Comparison of ENCODE assay signal across 25 cellular contexts in genomic region chr14:80538633-80539375, GRCh38.
DNase-seq lines count a peak whose midpoint lies in the region; ATAC-seq, FAIRE-seq and TF ChIP-seq lines count a peak whose summit lies in the region.
"Had no signal": no experiment of that assay in that cellular context is flagged by ENCODE, and none has a peak within 500 bp of the region (broad histone marks: within the 10 kb centered on the region; RNA-seq: fewer than 3 reads in every experiment).

No MANE protein-coding gene starts in this region.

- H3K9ac ChIP-seq in IMR-90 (ENCODE audit: low read depth, low read length), result no peak overlapping the region
- H3K9ac ChIP-seq: BLaER1 had no signal

- in situ Hi-C loops in IMR-90 (cut with MboI; ENCODE audit: low sequenced_read_pairs), result no loop called here

- no peak overlapping the region for H3K56ac ChIP-seq in IMR-90 (ENCODE audit: extremely low read depth, insufficient read depth, low read length)

- H3K18ac ChIP-seq in IMR-90 (ENCODE audit: low read depth, low read length), result no peak overlapping the region

- H3K4me1 ChIP-seq in IMR-90 (ENCODE audit: control insufficient read depth, insufficient read depth, low read length), result peaks cover 2% of the 10 kb centered on the region; the same call in 1 of the 2 replicates
- H3K4me1 ChIP-seq: BLaER1, Caco-2 had no signal

- 100% methylated on average over 2 of the region's 7 CpGs; no CpG with 5 or more reads in 1 of the 2 experiments for WGBS in IMR-90 (ENCODE audit: extremely low coverage in 2 of 2, insufficient read length in 1 of 2), 2 experiments

- dilution Hi-C loops in IMR-90 (cut with HindIII; ENCODE audit: low sequenced_read_pairs, unreplicated experiment), result no loop called here

- H2BK15ac ChIP-seq in IMR-90 (ENCODE audit: low read depth, low read length), result no peak overlapping the region

- no peak overlapping the region for H3K23ac ChIP-seq in IMR-90 (ENCODE audit: low read depth, low read length)

- intact Hi-C loops in IMR-90 (cut with micrococcal nuclease), result no loop called here
- intact Hi-C loops in activated CD4-positive, alpha-beta memory T cell treated with anti-CD3 and anti-CD28 coated beads for 36 hours (cut with micrococcal nuclease), result no loop called here

- no peak overlapping the region for H2BK120ac ChIP-seq in IMR-90 (ENCODE audit: low read depth, low read length)

- H4K5ac ChIP-seq in IMR-90 (ENCODE audit: low read depth, low read length), result no peak overlapping the region

- no peak overlapping the region for H3K4ac ChIP-seq in IMR-90 (ENCODE audit: low read depth, low read length)

- peaks cover 17% of the 10 kb centered on the region for H3K9me3 Mint-ChIP-seq in progenitor cell of endocrine pancreas (ENCODE audit: low read depth)
- peaks cover 23% of the 10 kb centered on the region for H3K9me3 Mint-ChIP-seq in activated CD4-positive, alpha-beta memory T cell treated with anti-CD3 and anti-CD28 coated beads for 36 hours

- H3K4me2 ChIP-seq in IMR-90 (ENCODE audit: low read depth, low read length), result no peak overlapping the region
- H3K4me2 ChIP-seq: BLaER1 had no signal

- H3K36me3 Mint-ChIP-seq in progenitor cell of endocrine pancreas (ENCODE audit: insufficient read depth), result peaks cover 6% of the 10 kb centered on the region
- H3K36me3 Mint-ChIP-seq in activated CD4-positive, alpha-beta memory T cell treated with anti-CD3 and anti-CD28 coated beads for 36 hours, result peaks cover 13% of the 10 kb centered on the region

- no peaks in the 10 kb centered on the region for H3K9me1 ChIP-seq in IMR-90 (ENCODE audit: insufficient read depth, low read length)

- H3K27me3 ChIP-seq in IMR-90 (ENCODE audit: control insufficient read depth, insufficient read depth, low read length), result no peaks in the 10 kb centered on the region
- no peaks in the 10 kb centered on the region for H3K27me3 ChIP-seq in bronchial epithelial cell (ENCODE audit: control insufficient read depth, insufficient read depth, low read length)
- H3K27me3 ChIP-seq: BLaER1, SJCRH30 had no signal

- no peak overlapping the region for H2BK20ac ChIP-seq in IMR-90 (ENCODE audit: low read depth, low read length)

- no peak for FAIRE-seq in bronchial epithelial cell (lab: Jason Lieb, UNC)
- FAIRE-seq: GM19239, H54 had no signal

- POLR2A ChIA-PET in IMR-90 (lab: Charles Lee; ENCODE audit: unreplicated experiment), result no interaction called here
- POLR2A ChIA-PET in activated CD4-positive, alpha-beta memory T cell treated with anti-CD3 and anti-CD28 coated beads for 36 hours (lab: Charles Lee), result no interaction called here

- no peak overlapping the region for H3K14ac ChIP-seq in IMR-90 (replicated peaks; ENCODE audit: low read depth, low read length)

- TF ChIP-seq CTCF in IMR-90 (conservative IDR thresholded peaks at IDR 0.05; ENCODE audit: low read depth, low read length), result no peak
- no peak for TF ChIP-seq CTCF in bronchial epithelial cell (IDR thresholded peaks at IDR 0.05; ENCODE audit: insufficient read depth, low read length, severe bottlenecking)
- no peak for TF ChIP-seq CTCF in progenitor cell of endocrine pancreas (IDR thresholded peaks at IDR 0.05; ENCODE audit: unreplicated experiment)

- H3K4me1 Mint-ChIP-seq in progenitor cell of endocrine pancreas (ENCODE audit: low read depth), result peaks cover 8% of the 10 kb centered on the region
- H3K4me1 Mint-ChIP-seq in activated CD4-positive, alpha-beta memory T cell treated with anti-CD3 and anti-CD28 coated beads for 36 hours (ENCODE audit: low read depth), result no peaks in the 10 kb centered on the region
- H3K4me1 Mint-ChIP-seq: CD4-positive, alpha-beta memory T cell; IgD-negative memory B cell; T-cell had no signal

- H3K27me3 Mint-ChIP-seq in progenitor cell of endocrine pancreas, result no peaks in the 10 kb centered on the region
- no peaks in the 10 kb centered on the region for H3K27me3 Mint-ChIP-seq in activated CD4-positive, alpha-beta memory T cell treated with anti-CD3 and anti-CD28 coated beads for 36 hours
- H3K27me3 Mint-ChIP-seq: CD4-positive, alpha-beta memory T cell; IgD-negative memory B cell; T-cell had no signal

- H3K9me3 ChIP-seq in IMR-90 (ENCODE audit: control insufficient read depth, insufficient read depth, low read length), result peaks cover 7% of the 10 kb centered on the region; the same call in 1 of the 2 replicates
- H3K9me3 ChIP-seq: Caco-2, SJCRH30 had no signal

- no peaks in the 10 kb centered on the region for H4K20me1 ChIP-seq in IMR-90 (ENCODE audit: insufficient read depth, low read length)
- H4K20me1 ChIP-seq: BLaER1 had no signal

- no peak for TF ChIP-seq RAD21 in IMR-90 (IDR thresholded peaks at IDR 0.05; ENCODE audit: low read length)

- TF ChIP-seq POLR2A in IMR-90 (IDR thresholded peaks at IDR 0.05; ENCODE audit: low read depth, low read length), result no peak

- no peak overlapping the region for H3K4me3 Mint-ChIP-seq in progenitor cell of endocrine pancreas (ENCODE audit: low read depth)
- H3K4me3 Mint-ChIP-seq in activated CD4-positive, alpha-beta memory T cell treated with anti-CD3 and anti-CD28 coated beads for 36 hours, result no peak overlapping the region
- H3K4me3 Mint-ChIP-seq: CD4-positive, alpha-beta memory T cell; IgD-negative memory B cell; T-cell; T-helper 2 cell treated with Interferon-gamma antibody and Interleukin-4, amounts not matched to agents 5 μg/mL and 100 μg/mL, for 36 hours had no signal

- H3K36me3 ChIP-seq in IMR-90 (ENCODE audit: control insufficient read depth, insufficient read depth, low read length) (no peaks in the 10 kb centered on the region), bronchial epithelial cell (ENCODE audit: control insufficient read depth, insufficient read depth, low read length) (no peaks in the 10 kb centered on the region)
- H3K36me3 ChIP-seq: BLaER1, SJCRH30 had no signal

- H2AK9ac ChIP-seq in IMR-90 (replicated peaks; ENCODE audit: low read depth, low read length, poor library complexity), result no peak overlapping the region

- H2AFZ ChIP-seq in IMR-90 (replicated peaks; ENCODE audit: low read length, poor library complexity), result no peak overlapping the region

- no peak for ATAC-seq in IMR-90 (ENCODE audit: low read depth)
- ATAC-seq in HG03442 (IDR thresholded peaks at IDR 0.05; ENCODE audit: unreplicated experiment), result no peak
- ATAC-seq: Panc1, T-cell had no signal

- no peak overlapping the region for H4K8ac ChIP-seq in IMR-90 (ENCODE audit: low read depth in 2 of 2, low read length in 2 of 2)

- H3K27ac Mint-ChIP-seq in progenitor cell of endocrine pancreas, result peak overlapping the region; percentile 21
- H3K27ac Mint-ChIP-seq in activated CD4-positive, alpha-beta memory T cell treated with anti-CD3 and anti-CD28 coated beads for 36 hours, result no peak overlapping the region
- H3K27ac Mint-ChIP-seq: CD4-positive, alpha-beta memory T cell; IgD-negative memory B cell; T-cell; T-helper 2 cell treated with Interferon-gamma antibody and Interleukin-4, amounts not matched to agents 5 μg/mL and 100 μg/mL, for 36 hours had no signal

- CTCF ChIA-PET in IMR-90 (lab: Yijun Ruan, JAX), result no interaction called here
- CTCF ChIA-PET in activated CD4-positive, alpha-beta memory T cell treated with anti-CD3 and anti-CD28 coated beads for 36 hours (lab: Charles Lee), result no interaction called here

- no peaks in the 10 kb centered on the region for H3K79me1 ChIP-seq in IMR-90 (ENCODE audit: low read depth in 1 of 2, low read length in 2 of 2)

- H2BK5ac ChIP-seq in IMR-90 (ENCODE audit: low read depth, low read length, poor library complexity, severe bottlenecking), result no peak overlapping the region

- BruUV-seq in IMR-90 (replicated peaks; lab: Mats Ljungman, UMichigan), result no TSS peak

- H3K4me3 ChIP-seq in IMR-90 (ENCODE audit: insufficient read depth, low read depth, low read length) (no peak overlapping the region), bronchial epithelial cell (ENCODE audit: low read depth, low read length) (no peak overlapping the region)
- H3K4me3 ChIP-seq: BLaER1, SJCRH30 had no signal

- H4K91ac ChIP-seq in IMR-90 (ENCODE audit: insufficient read depth, low read depth, low read length), result no peak overlapping the region

- no peak overlapping the region for H3K27ac ChIP-seq in IMR-90 (ENCODE audit: insufficient read depth, low read length)
- H3K27ac ChIP-seq: BLaER1, HL-60, SJCRH30 had no signal

- no peak overlapping the region for H2AK5ac ChIP-seq in IMR-90 (ENCODE audit: low read depth, low read length)

- DNase-seq in DMS53 treated with DMSO at 0.1 percent for 48 hours (lab: John Stamatoyannopoulos, UW; ENCODE audit: unreplicated experiment) (peak; percentile 70), IMR-90 (no peak), bronchial epithelial cell (ENCODE audit: low read depth) (peak; percentile 25), progenitor cell of endocrine pancreas (ENCODE audit: low spot score, unreplicated experiment) (no peak)
- DNase-seq in activated CD4-positive, CD25-positive, alpha-beta regulatory T cell treated with anti-CD3 and anti-CD28 coated beads, Interleukin-2, amount 50 U/mL, for 72 hours, result no peak
- DNase-seq in activated CD4-positive, alpha-beta memory T cell treated with anti-CD3 and anti-CD28 coated beads for 36 hours, result no peak
- DNase-seq: ACHN; Caco-2; CD4-positive, alpha-beta memory T cell; GF-D8; NCI-H1105; NCI-H2029 treated with DMSO at 0.1 percent for 48 hours; NCI-H226; NCI-H510A treated with DMSO at 0.1 percent for 48 hours; NCI-H748 treated with DMSO at 0.1 percent for 48 hours; SJCRH30; T-cell had no signal

TF ChIP-seq in IMR-90, 13 proteins besides CTCF, POLR2A, EP300 and RAD21:
- TF ChIP-seq ELK1 (IDR thresholded peaks at IDR 0.05; ENCODE audit: borderline replicate concordance, low read depth, low read length) (no peak), CEBPB (IDR thresholded peaks at IDR 0.05; ENCODE audit: low read depth, low read length) (peak; percentile 11; the same call in 1 of the 2 replicates), CHD1 (IDR thresholded peaks at IDR 0.05; ENCODE audit: low read depth, low read length) (no peak), NFE2L2 (IDR thresholded peaks at IDR 0.05; ENCODE audit: low read depth, low read length) (no peak)

Comparison
In these comparisons a context has a peak if more than half of its experiments do, and no peak if none do; other contexts are left out.
1. DNase-seq: peak in DMS53 treated with DMSO at 0.1 percent for 48 hours (single experiment) and bronchial epithelial cell (single experiment); none in IMR-90 (single experiment), progenitor cell of endocrine pancreas (single experiment), activated CD4-positive, CD25-positive, alpha-beta regulatory T cell treated with anti-CD3 and anti-CD28 coated beads, Interleukin-2, amount 50 U/mL, for 72 hours (single experiment) and activated CD4-positive, alpha-beta memory T cell treated with anti-CD3 and anti-CD28 coated beads for 36 hours (single experiment).